Comparison of ENCODE assay signal across 1 cellular context in the genomic region with DNA sequence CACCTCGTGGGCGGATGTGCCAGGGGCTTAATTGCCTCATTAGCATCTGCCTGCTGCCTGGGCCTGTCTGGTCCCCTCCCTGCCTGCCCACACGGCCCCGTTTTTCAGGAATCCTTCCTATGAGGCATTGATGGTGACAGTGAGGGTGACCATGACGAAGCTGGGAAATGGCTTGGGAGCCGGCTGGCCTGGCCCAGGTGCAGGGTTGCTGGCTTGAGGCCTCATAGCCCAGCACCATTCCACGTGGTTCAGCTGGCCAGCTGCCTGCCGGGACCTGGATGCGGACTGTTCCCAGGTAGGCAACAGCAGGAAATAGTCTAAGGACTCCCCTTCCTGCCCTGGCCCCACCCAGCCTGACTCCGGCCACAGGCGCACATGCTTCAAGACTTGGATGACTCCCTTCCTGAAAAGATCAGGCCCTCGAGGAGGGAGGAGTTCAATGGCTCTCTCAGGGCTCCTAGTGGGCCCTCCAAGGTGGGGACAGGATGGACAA.
TF ChIP-seq lines count a peak whose summit lies in the region.

No MANE protein-coding gene starts in this region.

TF ChIP-seq in IMR-90, 13 proteins besides CTCF, POLR2A, EP300 and RAD21:
- TF ChIP-seq MXI1 (IDR thresholded peaks at IDR 0.05; ENCODE audit: borderline replicate concordance, low read depth, low read length): no peak
- TF ChIP-seq, protein P1, sequence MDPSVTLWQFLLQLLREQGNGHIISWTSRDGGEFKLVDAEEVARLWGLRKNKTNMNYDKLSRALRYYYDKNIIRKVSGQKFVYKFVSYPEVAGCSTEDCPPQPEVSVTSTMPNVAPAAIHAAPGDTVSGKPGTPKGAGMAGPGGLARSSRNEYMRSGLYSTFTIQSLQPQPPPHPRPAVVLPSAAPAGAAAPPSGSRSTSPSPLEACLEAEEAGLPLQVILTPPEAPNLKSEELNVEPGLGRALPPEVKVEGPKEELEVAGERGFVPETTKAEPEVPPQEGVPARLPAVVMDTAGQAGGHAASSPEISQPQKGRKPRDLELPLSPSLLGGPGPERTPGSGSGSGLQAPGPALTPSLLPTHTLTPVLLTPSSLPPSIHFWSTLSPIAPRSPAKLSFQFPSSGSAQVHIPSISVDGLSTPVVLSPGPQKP (IDR thresholded peaks at IDR 0.05; ENCODE audit: borderline replicate concordance, low read depth, low read length): no peak
- no peak for TF ChIP-seq SMC3 (IDR thresholded peaks at IDR 0.05; ENCODE audit: low read depth, low read length)
- TF ChIP-seq CHD1 (IDR thresholded peaks at IDR 0.05; ENCODE audit: low read depth, low read length): no peak
- TF ChIP-seq CEBPB (IDR thresholded peaks at IDR 0.05; ENCODE audit: low read depth, low read length): no peak
- TF ChIP-seq NFE2L2 (IDR thresholded peaks at IDR 0.05; ENCODE audit: low read depth, low read length): no peak
- TF ChIP-seq MAZ (IDR thresholded peaks at IDR 0.05; ENCODE audit: borderline replicate concordance, low read depth, low read length): no peak
- no peak for TF ChIP-seq BHLHE40 (IDR thresholded peaks at IDR 0.05; ENCODE audit: low read depth, low read length)
- TF ChIP-seq, protein P2, sequence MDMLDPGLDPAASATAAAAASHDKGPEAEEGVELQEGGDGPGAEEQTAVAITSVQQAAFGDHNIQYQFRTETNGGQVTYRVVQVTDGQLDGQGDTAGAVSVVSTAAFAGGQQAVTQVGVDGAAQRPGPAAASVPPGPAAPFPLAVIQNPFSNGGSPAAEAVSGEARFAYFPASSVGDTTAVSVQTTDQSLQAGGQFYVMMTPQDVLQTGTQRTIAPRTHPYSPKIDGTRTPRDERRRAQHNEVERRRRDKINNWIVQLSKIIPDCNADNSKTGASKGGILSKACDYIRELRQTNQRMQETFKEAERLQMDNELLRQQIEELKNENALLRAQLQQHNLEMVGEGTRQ (IDR thresholded peaks at IDR 0.05; ENCODE audit: low read depth, low read length): no peak
- no peak for TF ChIP-seq RCOR1 (IDR thresholded peaks at IDR 0.05; ENCODE audit: insufficient replicate concordance, low read length)
- TF ChIP-seq FOS (IDR thresholded peaks at IDR 0.05; ENCODE audit: low read depth, low read length): no peak
- no peak for TF ChIP-seq RFX5 (IDR thresholded peaks at IDR 0.05; ENCODE audit: low read depth, low read length)
- TF ChIP-seq MAFK (IDR thresholded peaks at IDR 0.05; ENCODE audit: low read depth, low read length): no peak
TF ChIP-seq in IMR-90: peak in this region for 0.
